In the genomic region with DNA sequence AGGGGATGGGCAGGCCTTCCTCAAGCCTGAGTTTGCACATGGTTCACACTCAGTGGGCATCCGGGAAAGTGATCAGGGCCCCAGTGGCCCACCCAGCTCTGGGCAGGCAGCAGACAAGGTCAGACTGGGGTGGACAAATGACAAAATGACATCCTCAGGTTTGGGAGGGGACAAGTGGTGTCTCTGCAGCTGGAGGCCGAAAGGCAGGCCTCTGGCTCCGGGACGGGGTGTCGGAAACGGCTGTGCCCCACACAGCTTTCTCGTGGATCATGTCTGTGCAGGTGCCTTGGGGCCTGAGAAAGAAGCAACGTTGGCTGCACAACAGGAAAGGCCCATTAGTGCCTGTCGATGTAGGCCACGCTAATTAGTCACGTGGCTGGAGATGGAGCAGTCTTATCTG, we compare ENCODE assay signal across 17 cellular contexts. TPM values are rescaled to one million over a fixed set of nuclear protein-coding genes. Genes with fewer than 3 reads are reported as not detected.
DNase-seq lines count a peak whose midpoint lies in the region; ATAC-seq and TF ChIP-seq lines count a peak whose summit lies in the region.
"Had no signal": no experiment of that assay in that cellular context is flagged by ENCODE, and none has a peak within 500 bp of the region (broad histone marks: within the 10 kb centered on the region; RNA-seq: fewer than 3 reads in every experiment).

No MANE protein-coding gene starts in this region.

- no peaks in the 10 kb centered on the region for H3K27me3 Mint-ChIP-seq in activated CD8-positive, alpha-beta memory T cell treated with anti-CD3 and anti-CD28 coated beads, Interleukin-2, amount 10 ng/mL, durations not matched to agents 7 days and 5 days
- H3K27me3 Mint-ChIP-seq in WTC11 (ENCODE audit: low read depth) = no peaks in the 10 kb centered on the region
- peaks cover 3% of the 10 kb centered on the region for H3K27me3 Mint-ChIP-seq in activated T-helper 1 cell treated with anti-CD3 and anti-CD28 coated beads, Interleukin-12 subunit alpha, Interleukin-12 subunit beta, Interleukin-2, Interleukin-4 antibody, amounts not matched to agents 30 ng/mL and 10 ng/mL and 1 ng/mL, durations not matched to agents 14 hours and 24 hours and 36 hours (ENCODE audit: insufficient read depth)

- H3K9me3 Mint-ChIP-seq in activated CD8-positive, alpha-beta memory T cell treated with anti-CD3 and anti-CD28 coated beads, Interleukin-2, amount 10 ng/mL, durations not matched to agents 7 days and 5 days (ENCODE audit: low read depth) = no peaks in the 10 kb centered on the region
- no peaks in the 10 kb centered on the region for H3K9me3 Mint-ChIP-seq in WTC11
- H3K9me3 Mint-ChIP-seq in activated T-helper 1 cell treated with anti-CD3 and anti-CD28 coated beads, Interleukin-12 subunit alpha, Interleukin-12 subunit beta, Interleukin-2, Interleukin-4 antibody, amounts not matched to agents 30 ng/mL and 10 ng/mL and 1 ng/mL, durations not matched to agents 14 hours and 24 hours and 36 hours = no peaks in the 10 kb centered on the region
- H3K9me3 Mint-ChIP-seq: H9 had no signal

- intact Hi-C loops in spleen (cut with DNase I; ENCODE audit: low total_unique reads) = no loop called here
- intact Hi-C loops in activated T-helper 1 cell treated with anti-CD3 and anti-CD28 coated beads, Interleukin-12 subunit alpha, Interleukin-12 subunit beta, Interleukin-2, Interleukin-4 antibody, amounts not matched to agents 30 ng/mL and 10 ng/mL and 1 ng/mL, durations not matched to agents 14 hours and 24 hours and 36 hours (cut with micrococcal nuclease) = no loop called here

- no peak overlapping the region for H3K27ac ChIP-seq in spleen
- H3K27ac ChIP-seq: BLaER1 treated with 17β-estradiol and CSF1 and Interleukin-3, amounts not matched to agents 10 nM and 100 nM; GM23248 had no signal

- H3K36me3 ChIP-seq in spleen = no peaks in the 10 kb centered on the region
- H3K36me3 ChIP-seq: BLaER1 treated with 17β-estradiol and CSF1 and Interleukin-3, amounts not matched to agents 10 nM and 100 nM had no signal

- H3K4me1 Mint-ChIP-seq in activated CD8-positive, alpha-beta memory T cell treated with anti-CD3 and anti-CD28 coated beads, Interleukin-2, amount 10 ng/mL, durations not matched to agents 7 days and 5 days = no peaks in the 10 kb centered on the region
- H3K4me1 Mint-ChIP-seq in WTC11 = peaks cover 10% of the 10 kb centered on the region
- H3K4me1 Mint-ChIP-seq in activated T-helper 1 cell treated with anti-CD3 and anti-CD28 coated beads, Interleukin-12 subunit alpha, Interleukin-12 subunit beta, Interleukin-2, Interleukin-4 antibody, amounts not matched to agents 30 ng/mL and 10 ng/mL and 1 ng/mL, durations not matched to agents 14 hours and 24 hours and 36 hours (ENCODE audit: low read depth) = no peaks in the 10 kb centered on the region
- H3K4me1 Mint-ChIP-seq: CD4-positive, CD25-positive, alpha-beta regulatory T cell had no signal

- no peaks in the 10 kb centered on the region for H3K9me3 ChIP-seq in spleen
- H3K9me3 ChIP-seq: BLaER1 treated with 17β-estradiol and CSF1 and Interleukin-3, amounts not matched to agents 10 nM and 100 nM had no signal

- H3K4me1 ChIP-seq in spleen = no peaks in the 10 kb centered on the region
- H3K4me1 ChIP-seq: BLaER1 treated with 17β-estradiol and CSF1 and Interleukin-3, amounts not matched to agents 10 nM and 100 nM had no signal

- DNase-seq in activated CD8-positive, alpha-beta memory T cell treated with anti-CD3 and anti-CD28 coated beads for 24 hours = peak; percentile 40
- DNase-seq in activated CD8-positive, alpha-beta memory T cell treated with anti-CD3 and anti-CD28 coated beads, Interleukin-2, amount 10 ng/mL, durations not matched to agents 7 days and 5 days = no peak
- peak; percentile 9 for DNase-seq in WTC11 (ENCODE audit: low spot score)
- peak; percentile 29 for DNase-seq in islet precursor cell
- peak; percentile 51 for DNase-seq in spleen
- no peak for DNase-seq in activated T-helper 1 cell treated with anti-CD3 and anti-CD28 coated beads, Interleukin-12 subunit alpha, Interleukin-12 subunit beta, Interleukin-2, Interleukin-4 antibody, amounts not matched to agents 30 ng/mL and 10 ng/mL and 1 ng/mL, durations not matched to agents 14 hours and 24 hours and 36 hours (ENCODE audit: low spot score)
- no peak for DNase-seq in AG08395 (ENCODE audit: low spot score)
- no peak for DNase-seq in activated naive CD4-positive, alpha-beta T cell treated with anti-CD3 and anti-CD28 coated beads, Interleukin-2, amount 50 U/mL, for 16 hours
- DNase-seq: 8988T; CD4-positive, CD25-positive, alpha-beta regulatory T cell; DMS79; GM23248; H9 had no signal

- 78 to 100% (median 80%) methylated on average over 1 to 11 of the region's 11 CpGs for WGBS in spleen, 5 donors

- no peaks in the 10 kb centered on the region for H3K36me3 Mint-ChIP-seq in activated CD8-positive, alpha-beta memory T cell treated with anti-CD3 and anti-CD28 coated beads, Interleukin-2, amount 10 ng/mL, durations not matched to agents 7 days and 5 days
- H3K36me3 Mint-ChIP-seq in WTC11 = no peaks in the 10 kb centered on the region
- no peaks in the 10 kb centered on the region for H3K36me3 Mint-ChIP-seq in activated T-helper 1 cell treated with anti-CD3 and anti-CD28 coated beads, Interleukin-12 subunit alpha, Interleukin-12 subunit beta, Interleukin-2, Interleukin-4 antibody, amounts not matched to agents 30 ng/mL and 10 ng/mL and 1 ng/mL, durations not matched to agents 14 hours and 24 hours and 36 hours (ENCODE audit: low read depth)
- H3K36me3 Mint-ChIP-seq: CD4-positive, CD25-positive, alpha-beta regulatory T cell had no signal

- TF ChIP-seq CTCF in WTC11 (IDR thresholded peaks at IDR 0.05) = no peak
- no peak for TF ChIP-seq CTCF in spleen (IDR thresholded peaks at IDR 0.05 in 8 of 11, conservative IDR thresholded peaks at IDR 0.05 in 3 of 11)

- no peak for ATAC-seq in activated CD8-positive, alpha-beta memory T cell treated with anti-CD3 and anti-CD28 coated beads, Interleukin-2, amount 10 ng/mL, durations not matched to agents 7 days and 5 days
- no peak for ATAC-seq in WTC11
- ATAC-seq: GM12878 had no signal

- no peak for TF ChIP-seq POLR2A in spleen (IDR thresholded peaks at IDR 0.05)

- POLR2A ChIA-PET in WTC11 (lab: Charles Lee) = no interaction called here

- CTCF ChIA-PET in activated CD8-positive, alpha-beta memory T cell treated with anti-CD3 and anti-CD28 coated beads, Interleukin-2, amount 10 ng/mL, durations not matched to agents 7 days and 5 days (lab: Charles Lee) = no interaction called here
- CTCF ChIA-PET in WTC11 (lab: Charles Lee) = no interaction called here

- H3K27ac Mint-ChIP-seq in activated CD8-positive, alpha-beta memory T cell treated with anti-CD3 and anti-CD28 coated beads, Interleukin-2, amount 10 ng/mL, durations not matched to agents 7 days and 5 days = no peak overlapping the region
- H3K27ac Mint-ChIP-seq in WTC11 = peak overlapping the region; percentile 60; the same call in 1 of the 2 replicates
- no peak overlapping the region for H3K27ac Mint-ChIP-seq in activated T-helper 1 cell treated with anti-CD3 and anti-CD28 coated beads, Interleukin-12 subunit alpha, Interleukin-12 subunit beta, Interleukin-2, Interleukin-4 antibody, amounts not matched to agents 30 ng/mL and 10 ng/mL and 1 ng/mL, durations not matched to agents 14 hours and 24 hours and 36 hours
- H3K27ac Mint-ChIP-seq: CD4-positive, CD25-positive, alpha-beta regulatory T cell had no signal

- H3K27me3 ChIP-seq in spleen (replicated peaks in 1 of 7) = peaks cover 0 to 8% (median 0%) of the 10 kb centered on the region in 7 donors
- H3K27me3 ChIP-seq: BLaER1 treated with 17β-estradiol and CSF1 and Interleukin-3, amounts not matched to agents 10 nM and 100 nM had no signal

- H3K4me3 Mint-ChIP-seq in activated CD8-positive, alpha-beta memory T cell treated with anti-CD3 and anti-CD28 coated beads, Interleukin-2, amount 10 ng/mL, durations not matched to agents 7 days and 5 days = no peak overlapping the region
- H3K4me3 Mint-ChIP-seq in WTC11 = no peak overlapping the region
- no peak overlapping the region for H3K4me3 Mint-ChIP-seq in activated T-helper 1 cell treated with anti-CD3 and anti-CD28 coated beads, Interleukin-12 subunit alpha, Interleukin-12 subunit beta, Interleukin-2, Interleukin-4 antibody, amounts not matched to agents 30 ng/mL and 10 ng/mL and 1 ng/mL, durations not matched to agents 14 hours and 24 hours and 36 hours
- H3K4me3 Mint-ChIP-seq: CD4-positive, CD25-positive, alpha-beta regulatory T cell; H9 had no signal

- H3K4me3 ChIP-seq in spleen = no peak overlapping the region
- H3K4me3 ChIP-seq: BLaER1 treated with 17β-estradiol and CSF1 and Interleukin-3, amounts not matched to agents 10 nM and 100 nM; GM12878; GM23248 had no signal

TF ChIP-seq in WTC11, 78 proteins besides CTCF, POLR2A, EP300 and RAD21 (continues in another document):
- no peak for TF ChIP-seq MYBL2 (CRISPR knock-in tag; IDR thresholded peaks at IDR 0.05)
- TF ChIP-seq ESRRA (CRISPR knock-in tag; IDR thresholded peaks at IDR 0.05; ENCODE audit: borderline replicate concordance) = no peak
- TF ChIP-seq SP1 (CRISPR knock-in tag; conservative IDR thresholded peaks at IDR 0.05) = no peak

RNA-seq across cellular contexts. Expression of a gene that starts 44.0 kb away (rescaled TPM):
- total RNA-seq in activated CD8-positive, alpha-beta memory T cell treated with anti-CD3 and anti-CD28 coated beads, Interleukin-2, amount 10 ng/mL, durations not matched to agents 7 days and 5 days = not detected
- total RNA-seq in WTC11 (2021) = 22.8 to 33.5 TPM (median 23.8 TPM) in 3 replicates
- 1 to 10 TPM in 6 of 7 donors, under 1 TPM in 1; 0.68 to 4.0 (median 1.7) TPM for total RNA-seq in spleen
- 1 to 10 TPM in 2 of 3 donors, under 1 TPM in 1; 0.43 to 2.1 (median 1.2) TPM for polyA plus RNA-seq in spleen
- total RNA-seq in activated T-helper 1 cell treated with anti-CD3 and anti-CD28 coated beads, Interleukin-12 subunit alpha, Interleukin-12 subunit beta, Interleukin-2, Interleukin-4 antibody, amounts not matched to agents 30 ng/mL and 10 ng/mL and 1 ng/mL, durations not matched to agents 14 hours and 24 hours and 36 hours = not detected in 2 replicates
- total RNA-seq: G401, GM12878, HT1080 had no signal
- polyA plus RNA-seq: CD4-positive, CD25-positive, alpha-beta regulatory T cell had no signal

Comparison
In these comparisons a context has a peak if more than half of its experiments do, and no peak if none do; other contexts are left out.
1. DNase-seq: peak in activated CD8-positive, alpha-beta memory T cell treated with anti-CD3 and anti-CD28 coated beads for 24 hours (single experiment), WTC11 (single experiment), islet precursor cell (single experiment) and spleen (single experiment); none in activated CD8-positive, alpha-beta memory T cell treated with anti-CD3 and anti-CD28 coated beads, Interleukin-2, amount 10 ng/mL, durations not matched to agents 7 days and 5 days (single experiment), activated T-helper 1 cell treated with anti-CD3 and anti-CD28 coated beads, Interleukin-12 subunit alpha, Interleukin-12 subunit beta, Interleukin-2, Interleukin-4 antibody, amounts not matched to agents 30 ng/mL and 10 ng/mL and 1 ng/mL, durations not matched to agents 14 hours and 24 hours and 36 hours (single experiment), AG08395 (single experiment) and activated naive CD4-positive, alpha-beta T cell treated with anti-CD3 and anti-CD28 coated beads, Interleukin-2, amount 50 U/mL, for 16 hours (single experiment).